1 cellular context compared by ENCODE assay signal in the genomic region with DNA sequence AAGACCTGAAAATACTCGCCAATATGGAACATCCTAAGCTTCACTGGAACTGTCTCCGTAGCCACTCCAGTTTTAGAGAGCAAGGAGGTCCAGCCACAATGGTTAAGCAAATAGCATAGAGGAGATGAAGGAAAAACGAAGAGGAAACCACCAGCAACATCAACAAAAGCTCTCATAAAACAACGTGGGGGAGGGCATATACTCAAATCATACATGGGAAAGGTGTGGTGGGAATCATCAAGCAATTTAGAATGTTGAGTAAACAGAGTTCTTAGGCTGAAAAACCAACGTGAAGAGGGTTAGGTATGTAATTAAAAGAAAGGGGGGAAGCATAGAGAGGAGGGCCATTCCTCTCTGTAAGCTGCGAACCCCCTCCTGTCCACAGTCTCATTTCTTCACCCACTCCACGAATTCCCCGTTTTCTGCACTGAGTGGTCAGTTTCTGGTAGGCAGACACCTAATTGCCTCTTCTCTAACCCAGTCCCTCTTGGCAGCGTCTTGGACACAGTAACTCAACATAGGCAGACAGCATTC.
TF ChIP-seq lines count a peak whose summit lies in the region.

No MANE protein-coding gene starts in this region.

TF ChIP-seq in GM12878, 131 proteins besides CTCF, POLR2A, EP300 and RAD21:
- TF ChIP-seq WRNIP1 (IDR thresholded peaks at IDR 0.05; ENCODE audit: borderline replicate concordance, low read depth, low read length) (no peak), TBL1XR1 (IDR thresholded peaks at IDR 0.05; ENCODE audit: low read depth, low read length) (no peak), SIX5 (IDR thresholded peaks at IDR 0.05; ENCODE audit: low read depth, low read length, severe bottlenecking) (no peak), ZZZ3 (IDR thresholded peaks at IDR 0.05; ENCODE audit: control insufficient read depth, insufficient read length, low read depth) (no peak), DPF2 (IDR thresholded peaks at IDR 0.05) (no peak), CBX3 (IDR thresholded peaks at IDR 0.05; ENCODE audit: borderline replicate concordance, low read depth) (no peak), SRF (IDR thresholded peaks at IDR 0.05; ENCODE audit: low read depth in 2 of 2, low read length in 2 of 2) (no peak), GABPA (IDR thresholded peaks at IDR 0.05; ENCODE audit: low read depth) (no peak), CEBPZ (IDR thresholded peaks at IDR 0.05; ENCODE audit: low read depth, low read length) (no peak), NR2F1 (conservative IDR thresholded peaks at IDR 0.05) (no peak)
- TF ChIP-seq, protein P1, sequence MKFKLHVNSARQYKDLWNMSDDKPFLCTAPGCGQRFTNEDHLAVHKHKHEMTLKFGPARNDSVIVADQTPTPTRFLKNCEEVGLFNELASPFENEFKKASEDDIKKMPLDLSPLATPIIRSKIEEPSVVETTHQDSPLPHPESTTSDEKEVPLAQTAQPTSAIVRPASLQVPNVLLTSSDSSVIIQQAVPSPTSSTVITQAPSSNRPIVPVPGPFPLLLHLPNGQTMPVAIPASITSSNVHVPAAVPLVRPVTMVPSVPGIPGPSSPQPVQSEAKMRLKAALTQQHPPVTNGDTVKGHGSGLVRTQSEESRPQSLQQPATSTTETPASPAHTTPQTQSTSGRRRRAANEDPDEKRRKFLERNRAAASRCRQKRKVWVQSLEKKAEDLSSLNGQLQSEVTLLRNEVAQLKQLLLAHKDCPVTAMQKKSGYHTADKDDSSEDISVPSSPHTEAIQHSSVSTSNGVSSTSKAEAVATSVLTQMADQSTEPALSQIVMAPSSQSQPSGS (IDR thresholded peaks at IDR 0.05; ENCODE audit: low read length), result no peak
